ENCODE assay signal across 8 cellular contexts in genomic region chr3:12891391-12891984, GRCh38. TPM values are rescaled to one million over a fixed set of nuclear protein-coding genes. Genes with fewer than 3 reads are reported as not detected.
DNase-seq lines count a peak whose midpoint lies in the region; ATAC-seq and TF ChIP-seq lines count a peak whose summit lies in the region.

No MANE protein-coding gene starts in this region.

- WGBS in hepatocyte (ENCODE audit: low lambda C conversion rate, missing lambda C conversion rate): 67% methylated on average over 9 of the region's 9 CpGs

- no peaks in the 10 kb centered on the region for H4K20me1 ChIP-seq in hepatocyte (ENCODE audit: insufficient read depth, poor library complexity, severe bottlenecking)

- peak overlapping the region; percentile 18 for H3K27ac Mint-ChIP-seq in activated naive CD8-positive, alpha-beta T cell treated with anti-CD3 and anti-CD28 coated beads for 36 hours
- H3K27ac Mint-ChIP-seq in stimulated activated memory B cell treated with anti-CD40 and anti-IgM and Interleukin-4, amounts not matched to agents 10 μg/mL and 1 μg/mL and 100 μg/mL, for 72 hours: no peak overlapping the region

- H3K9me3 ChIP-seq in hepatocyte (ENCODE audit: low read depth): no peaks in the 10 kb centered on the region

- no peaks in the 10 kb centered on the region for H3K4me1 ChIP-seq in hepatocyte (ENCODE audit: insufficient read depth)

- H3K27me3 Mint-ChIP-seq in activated T-cell treated with anti-CD3 and anti-CD28 coated beads, Interleukin-2, amount 50 U/mL, for 4 hours (ENCODE audit: low read depth): peaks cover 26% of the 10 kb centered on the region
- H3K27me3 Mint-ChIP-seq in activated naive CD8-positive, alpha-beta T cell treated with anti-CD3 and anti-CD28 coated beads for 36 hours: peaks cover 27% of the 10 kb centered on the region
- peaks cover 31% of the 10 kb centered on the region for H3K27me3 Mint-ChIP-seq in stimulated activated memory B cell treated with anti-CD40 and anti-IgM and Interleukin-4, amounts not matched to agents 10 μg/mL and 1 μg/mL and 100 μg/mL, for 72 hours

- H3K36me3 Mint-ChIP-seq in activated T-cell treated with anti-CD3 and anti-CD28 coated beads, Interleukin-2, amount 50 U/mL, for 4 hours (ENCODE audit: insufficient read depth): no peaks in the 10 kb centered on the region
- no peaks in the 10 kb centered on the region for H3K36me3 Mint-ChIP-seq in activated naive CD8-positive, alpha-beta T cell treated with anti-CD3 and anti-CD28 coated beads for 36 hours
- no peaks in the 10 kb centered on the region for H3K36me3 Mint-ChIP-seq in stimulated activated memory B cell treated with anti-CD40 and anti-IgM and Interleukin-4, amounts not matched to agents 10 μg/mL and 1 μg/mL and 100 μg/mL, for 72 hours

- DNase-seq in activated T-cell treated with anti-CD3 and anti-CD28 coated beads, Interleukin-2, amount 50 U/mL, for 4 hours: no peak
- DNase-seq in activated T-cell treated with anti-CD3 and anti-CD28 coated beads, Interleukin-2, amount 50 U/mL, for 1 hour: no peak
- DNase-seq in activated naive CD8-positive, alpha-beta T cell treated with anti-CD3 and anti-CD28 coated beads for 36 hours: no peak
- DNase-seq in hepatocyte (ENCODE audit: low spot score): no peak
- no peak for DNase-seq in NCI-H1436 treated with DMSO at 0.1 percent for 48 hours (lab: John Stamatoyannopoulos, UW)
- no peak for DNase-seq in DMS153 (lab: John Stamatoyannopoulos, UW)

- no peaks in the 10 kb centered on the region for H3K9me2 ChIP-seq in hepatocyte (replicated peaks; ENCODE audit: insufficient read depth)

- no peak for TF ChIP-seq CTCF in hepatocyte (IDR thresholded peaks at IDR 0.05; ENCODE audit: poor library complexity)

- no peak overlapping the region for H2AFZ ChIP-seq in hepatocyte

- ATAC-seq in activated T-cell treated with anti-CD3 and anti-CD28 coated beads, Interleukin-2, amount 50 U/mL, for 4 hours: no peak
- ATAC-seq in stimulated activated memory B cell treated with anti-CD40 and anti-IgM and Interleukin-4, amounts not matched to agents 10 μg/mL and 1 μg/mL and 100 μg/mL, for 72 hours: no peak
- no peak for ATAC-seq in GM18907 (IDR thresholded peaks at IDR 0.05; ENCODE audit: unreplicated experiment)

- H3K27ac ChIP-seq in hepatocyte: no peak overlapping the region

- no peaks in the 10 kb centered on the region for H3K79me2 ChIP-seq in hepatocyte

- H3K4me1 Mint-ChIP-seq in activated T-cell treated with anti-CD3 and anti-CD28 coated beads, Interleukin-2, amount 50 U/mL, for 4 hours (ENCODE audit: low read depth): peaks cover 8% of the 10 kb centered on the region
- peaks cover 8% of the 10 kb centered on the region for H3K4me1 Mint-ChIP-seq in activated naive CD8-positive, alpha-beta T cell treated with anti-CD3 and anti-CD28 coated beads for 36 hours
- H3K4me1 Mint-ChIP-seq in stimulated activated memory B cell treated with anti-CD40 and anti-IgM and Interleukin-4, amounts not matched to agents 10 μg/mL and 1 μg/mL and 100 μg/mL, for 72 hours: peaks cover 32% of the 10 kb centered on the region

- H3K36me3 ChIP-seq in hepatocyte (replicated peaks; ENCODE audit: insufficient read depth, low read depth): no peaks in the 10 kb centered on the region

- peak overlapping the region; percentile 65 for H3K4me2 ChIP-seq in hepatocyte

- no peak overlapping the region for H3K4me3 ChIP-seq in hepatocyte

- no peaks in the 10 kb centered on the region for H3K9me3 Mint-ChIP-seq in activated T-cell treated with anti-CD3 and anti-CD28 coated beads, Interleukin-2, amount 50 U/mL, for 4 hours
- no peaks in the 10 kb centered on the region for H3K9me3 Mint-ChIP-seq in activated naive CD8-positive, alpha-beta T cell treated with anti-CD3 and anti-CD28 coated beads for 36 hours
- H3K9me3 Mint-ChIP-seq in stimulated activated memory B cell treated with anti-CD40 and anti-IgM and Interleukin-4, amounts not matched to agents 10 μg/mL and 1 μg/mL and 100 μg/mL, for 72 hours: no peaks in the 10 kb centered on the region

- H3K27me3 ChIP-seq in hepatocyte: peaks cover 8% of the 10 kb centered on the region

- H3K4me3 Mint-ChIP-seq in activated T-cell treated with anti-CD3 and anti-CD28 coated beads, Interleukin-2, amount 50 U/mL, for 4 hours: peak overlapping the region; percentile 37
- no peak overlapping the region for H3K4me3 Mint-ChIP-seq in activated naive CD8-positive, alpha-beta T cell treated with anti-CD3 and anti-CD28 coated beads for 36 hours
- H3K4me3 Mint-ChIP-seq in stimulated activated memory B cell treated with anti-CD40 and anti-IgM and Interleukin-4, amounts not matched to agents 10 μg/mL and 1 μg/mL and 100 μg/mL, for 72 hours: peak overlapping the region; percentile 16

RNA-seq across cellular contexts. Expression of gene RPL32, which starts 50.1 kb away (rescaled TPM):
- 1,000 to 10,000 TPM; 2,424 to 2,614 (median 2,461) TPM for total RNA-seq in activated T-cell treated with anti-CD3 and anti-CD28 coated beads, Interleukin-2, amount 50 U/mL, for 4 hours
- 1,000 to 10,000 TPM; 2,700 to 2,702 TPM for total RNA-seq in activated naive CD8-positive, alpha-beta T cell treated with anti-CD3 and anti-CD28 coated beads for 36 hours
- total RNA-seq in hepatocyte: 897 TPM in 2 replicates
- 666 and 751 TPM in 2 replicates for polyA plus RNA-seq in hepatocyte
